Comparison of ENCODE assay signal across 12 cellular contexts in the genomic region with DNA sequence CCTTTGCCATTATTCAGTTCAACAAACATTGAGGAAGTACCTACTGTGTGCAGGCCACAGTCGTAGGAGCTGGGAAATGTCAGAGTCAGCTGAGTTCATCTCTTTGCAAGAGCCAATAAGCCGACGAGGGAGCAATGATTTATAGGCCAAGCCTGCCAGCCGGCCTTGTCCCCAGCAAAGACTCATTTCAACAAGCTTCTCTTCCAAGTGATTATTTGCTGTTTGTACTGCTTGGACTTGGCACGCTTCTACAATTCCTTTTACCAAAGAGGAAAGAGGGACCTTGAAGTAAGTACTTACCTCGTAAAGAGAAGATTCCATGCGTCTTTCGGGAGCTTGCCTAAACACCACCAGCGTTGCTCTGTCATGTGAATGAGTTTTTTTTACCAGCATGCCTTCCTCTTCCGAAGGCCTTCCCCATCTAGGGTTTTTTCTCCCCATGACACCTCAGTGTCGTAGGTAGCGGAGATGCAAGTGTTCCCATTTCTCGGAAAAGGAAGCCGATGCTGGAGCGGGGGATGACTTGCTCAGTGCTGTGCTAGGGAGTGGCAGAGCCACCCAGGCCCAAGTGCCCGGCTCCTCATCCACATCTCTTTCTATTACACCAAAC.
DNase-seq lines count a peak whose midpoint lies in the region; ATAC-seq, FAIRE-seq and TF ChIP-seq lines count a peak whose summit lies in the region.
"Had no signal": no experiment of that assay in that cellular context is flagged by ENCODE, and none has a peak within 500 bp of the region (broad histone marks: within the 10 kb centered on the region; RNA-seq: fewer than 3 reads in every experiment).

No MANE protein-coding gene starts in this region.

- POLR2A ChIA-PET in HepG2 (lab: Yijun Ruan, JAX): no interaction called here

- peaks cover 28% of the 10 kb centered on the region for H3K4me1 ChIP-seq in HepG2 (ENCODE audit: insufficient read depth, low read length)

- in situ Hi-C loops in HepG2 (cut with HindIII; ENCODE audit: extremely low pct_ligation_motif_present, low pct_unique_long_range_greater_than_20kb): no loop called here

- peaks cover 10 to 56% of the 10 kb centered on the region in 2 experiments; a peak in 4 of 5 replicates for H3K27me3 ChIP-seq in HepG2 (ENCODE audit: control insufficient read depth in 1 of 2, insufficient read depth in 2 of 2, low read length in 2 of 2)

- no peaks in the 10 kb centered on the region for H4K20me1 ChIP-seq in HepG2 (ENCODE audit: insufficient read depth, low read length)

- 65% methylated on average over 16 of the region's 16 CpGs for WGBS in HepG2 (ENCODE audit: low lambda C conversion rate)

- no peak for TF ChIP-seq POLR2A in HepG2 (IDR thresholded peaks at IDR 0.05; ENCODE audit: insufficient read depth in 1 of 2, low read depth in 2 of 2, low read length in 2 of 2)

- peaks cover 66% of the 10 kb centered on the region for H3K4me1 Mint-ChIP-seq in nephron progenitor cell

- H3K4me3 ChIP-seq in HepG2 (replicated peaks in 1 of 3; ENCODE audit: insufficient read depth in 1 of 3, low read depth in 2 of 3, low read length in 3 of 3): no peak overlapping the region

- CTCF ChIA-PET in HepG2 (lab: Yijun Ruan, JAX; ENCODE audit: low intra/inter-chr PET ratio, low total read pairs): no interaction called here

- H3K27ac ChIP-seq in epithelial cell of prostate: peak overlapping the region; percentile 58
- no peak overlapping the region for H3K27ac ChIP-seq in HepG2 (ENCODE audit: extremely low read length, insufficient read depth, low read length)

- no peak overlapping the region for H3K9ac ChIP-seq in HepG2 (ENCODE audit: insufficient read depth, low read depth, low read length)

- no peak overlapping the region for H3K4me3 Mint-ChIP-seq in nephron progenitor cell

- H3K36me3 Mint-ChIP-seq in nephron progenitor cell (ENCODE audit: low read depth): no peaks in the 10 kb centered on the region

- peaks cover 12% of the 10 kb centered on the region for H3K27me3 Mint-ChIP-seq in nephron progenitor cell (ENCODE audit: low read depth, poor library complexity)

- no peak overlapping the region for H2AFZ ChIP-seq in HepG2 (ENCODE audit: low read length)

- ATAC-seq in HG03571 (IDR thresholded peaks at IDR 0.05; ENCODE audit: unreplicated experiment) (no peak), GM21723 (IDR thresholded peaks at IDR 0.05; ENCODE audit: unreplicated experiment) (no peak), HepG2 (no peak)

- DNase-seq in NCI-H510A treated with DMSO at 0.1 percent for 48 hours (lab: John Stamatoyannopoulos, UW): peak; percentile 33
- no peak for DNase-seq in NCI-H510A (lab: John Stamatoyannopoulos, UW)
- DNase-seq in epithelial cell of prostate (ENCODE audit: low read depth, low spot score): no peak
- DNase-seq in nephron progenitor cell: peak; percentile 26
- DNase-seq in stimulated activated CD4-positive, alpha-beta T cell treated with anti-CD3 and anti-CD28 coated beads, Interleukin-4, amount 100 ng/mL, for 24 hours: no peak
- no peak for DNase-seq in HepG2 (ENCODE audit: low spot score)
- DNase-seq: activated T-cell treated with anti-CD3 and anti-CD28 coated beads, Interleukin-2, amount 50 U/mL, for 48 hours; cortex of kidney; hypothalamus had no signal

- no peaks in the 10 kb centered on the region for H3K79me2 ChIP-seq in HepG2 (ENCODE audit: insufficient read depth, low read length)

- no TSS peak for BruUV-seq in HepG2 (replicated peaks; lab: Mats Ljungman, UMichigan)

- H3K9me3 Mint-ChIP-seq in nephron progenitor cell: no peaks in the 10 kb centered on the region

- TF ChIP-seq RAD21 in HepG2 (CRISPR knock-in tag; IDR thresholded peaks at IDR 0.05): no peak

- H3K36me3 ChIP-seq in HepG2 (replicated peaks in 1 of 2; ENCODE audit: control insufficient read depth in 1 of 2, insufficient read depth in 2 of 2, low read length in 2 of 2): no peaks in the 10 kb centered on the region

- peak overlapping the region; percentile 81 for H3K27ac Mint-ChIP-seq in nephron progenitor cell

- intact Hi-C loops in HepG2 (cut with micrococcal nuclease; ENCODE audit: unreplicated experiment): no loop called here

- no peak for FAIRE-seq in HepG2 (lab: Jason Lieb, UNC)
- FAIRE-seq: A204.1 had no signal

- H3K9me3 ChIP-seq in HepG2 (ENCODE audit: low read length): no peaks in the 10 kb centered on the region

- TF ChIP-seq CTCF in nephron progenitor cell (IDR thresholded peaks at IDR 0.05) (no peak), HepG2 (CRISPR knock-in tag; IDR thresholded peaks at IDR 0.05) (no peak)

- no peak overlapping the region for H3K4me2 ChIP-seq in HepG2 (ENCODE audit: low read depth, low read length)

- no peak for TF ChIP-seq EP300 in HepG2 (IDR thresholded peaks at IDR 0.05; ENCODE audit: low read depth in 2 of 2, low read length in 2 of 2)
- TF ChIP-seq EP300 in HepG2 (CRISPR knock-in tag; IDR thresholded peaks at IDR 0.05; ENCODE audit: borderline replicate concordance): no peak

TF ChIP-seq in HepG2, 621 proteins besides CTCF, POLR2A, EP300 and RAD21:
- TF ChIP-seq SOX5 (CRISPR knock-in tag; IDR thresholded peaks at IDR 0.05; ENCODE audit: borderline replicate concordance) (no peak), TBL1XR1 (IDR thresholded peaks at IDR 0.05; ENCODE audit: borderline replicate concordance, low read length, partially characterized antibody) (no peak), ZNF703 (CRISPR knock-in tag; IDR thresholded peaks at IDR 0.05; ENCODE audit: borderline replicate concordance) (no peak), NCOR1 (IDR thresholded peaks at IDR 0.05; ENCODE audit: borderline replicate concordance, low read length) (no peak), ZNF343 (CRISPR knock-in tag; IDR thresholded peaks at IDR 0.05) (no peak), ZNF124 (CRISPR knock-in tag; IDR thresholded peaks at IDR 0.05) (no peak), POGZ (CRISPR knock-in tag; IDR thresholded peaks at IDR 0.05) (no peak), ZNF44 (CRISPR knock-in tag; IDR thresholded peaks at IDR 0.05) (no peak)
- TF ChIP-seq, protein P1, sequence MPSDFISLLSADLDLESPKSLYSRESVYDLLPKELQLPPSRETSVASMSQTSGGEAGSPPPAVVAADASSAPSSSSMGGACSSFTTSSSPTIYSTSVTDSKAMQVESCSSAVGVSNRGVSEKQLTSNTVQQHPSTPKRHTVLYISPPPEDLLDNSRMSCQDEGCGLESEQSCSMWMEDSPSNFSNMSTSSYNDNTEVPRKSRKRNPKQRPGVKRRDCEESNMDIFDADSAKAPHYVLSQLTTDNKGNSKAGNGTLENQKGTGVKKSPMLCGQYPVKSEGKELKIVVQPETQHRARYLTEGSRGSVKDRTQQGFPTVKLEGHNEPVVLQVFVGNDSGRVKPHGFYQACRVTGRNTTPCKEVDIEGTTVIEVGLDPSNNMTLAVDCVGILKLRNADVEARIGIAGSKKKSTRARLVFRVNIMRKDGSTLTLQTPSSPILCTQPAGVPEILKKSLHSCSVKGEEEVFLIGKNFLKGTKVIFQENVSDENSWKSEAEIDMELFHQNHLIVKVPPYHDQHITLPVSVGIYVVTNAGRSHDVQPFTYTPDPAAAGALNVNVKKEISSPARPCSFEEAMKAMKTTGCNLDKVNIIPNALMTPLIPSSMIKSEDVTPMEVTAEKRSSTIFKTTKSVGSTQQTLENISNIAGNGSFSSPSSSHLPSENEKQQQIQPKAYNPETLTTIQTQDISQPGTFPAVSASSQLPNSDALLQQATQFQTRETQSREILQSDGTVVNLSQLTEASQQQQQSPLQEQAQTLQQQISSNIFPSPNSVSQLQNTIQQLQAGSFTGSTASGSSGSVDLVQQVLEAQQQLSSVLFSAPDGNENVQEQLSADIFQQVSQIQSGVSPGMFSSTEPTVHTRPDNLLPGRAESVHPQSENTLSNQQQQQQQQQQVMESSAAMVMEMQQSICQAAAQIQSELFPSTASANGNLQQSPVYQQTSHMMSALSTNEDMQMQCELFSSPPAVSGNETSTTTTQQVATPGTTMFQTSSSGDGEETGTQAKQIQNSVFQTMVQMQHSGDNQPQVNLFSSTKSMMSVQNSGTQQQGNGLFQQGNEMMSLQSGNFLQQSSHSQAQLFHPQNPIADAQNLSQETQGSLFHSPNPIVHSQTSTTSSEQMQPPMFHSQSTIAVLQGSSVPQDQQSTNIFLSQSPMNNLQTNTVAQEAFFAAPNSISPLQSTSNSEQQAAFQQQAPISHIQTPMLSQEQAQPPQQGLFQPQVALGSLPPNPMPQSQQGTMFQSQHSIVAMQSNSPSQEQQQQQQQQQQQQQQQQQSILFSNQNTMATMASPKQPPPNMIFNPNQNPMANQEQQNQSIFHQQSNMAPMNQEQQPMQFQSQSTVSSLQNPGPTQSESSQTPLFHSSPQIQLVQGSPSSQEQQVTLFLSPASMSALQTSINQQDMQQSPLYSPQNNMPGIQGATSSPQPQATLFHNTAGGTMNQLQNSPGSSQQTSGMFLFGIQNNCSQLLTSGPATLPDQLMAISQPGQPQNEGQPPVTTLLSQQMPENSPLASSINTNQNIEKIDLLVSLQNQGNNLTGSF (CRISPR knock-in tag; IDR thresholded peaks at IDR 0.05): no peak

Comparison
In these comparisons a context has a peak if more than half of its experiments do, and no peak if none do; other contexts are left out.
1. DNase-seq: peak in NCI-H510A treated with DMSO at 0.1 percent for 48 hours (single experiment) and nephron progenitor cell (single experiment); none in NCI-H510A (single experiment), epithelial cell of prostate (single experiment), stimulated activated CD4-positive, alpha-beta T cell treated with anti-CD3 and anti-CD28 coated beads, Interleukin-4, amount 100 ng/mL, for 24 hours (single experiment) and HepG2 (single experiment).